ENCODE assay signal across 11 cellular contexts in genomic region chr16:27221576-27222498, GRCh38. TPM values are rescaled to one million over a fixed set of nuclear protein-coding genes. Genes with fewer than 3 reads are reported as not detected.
A peak's percentile ranks its signal among the peaks of the same experiment; 100 is the strongest.
DNase-seq lines count a peak whose midpoint lies in the region; ATAC-seq and TF ChIP-seq lines count a peak whose summit lies in the region.
"Had no signal": no experiment of that assay in that cellular context is flagged by ENCODE, and none has a peak within 500 bp of the region (broad histone marks: within the 10 kb centered on the region; RNA-seq: fewer than 3 reads in every experiment).

No MANE protein-coding gene starts in this region.

- H3K27ac ChIP-seq in lower lobe of right lung, result peak overlapping the region; percentile 54
- peak overlapping the region; percentile 25 to 72 (median 46) for H3K27ac ChIP-seq in upper lobe of left lung

- no peak overlapping the region for H3K4me3 Mint-ChIP-seq in activated CD4-positive, alpha-beta T cell treated with anti-CD3 and anti-CD28 coated beads, Interleukin-2, amount 10 ng/mL, durations not matched to agents 24 days and 14 days

- intact Hi-C loops in activated CD4-positive, alpha-beta T cell treated with anti-CD3 and anti-CD28 coated beads, Interleukin-2, amount 10 ng/mL, durations not matched to agents 24 days and 14 days (cut with micrococcal nuclease), result no loop called here
- intact Hi-C loops in lower lobe of right lung (cut with DNase I), result no loop called here

- no peak overlapping the region for H3K4me3 ChIP-seq in cardiac fibroblast (replicated peaks in 1 of 2; ENCODE audit: low read depth in 2 of 2, low read length in 2 of 2)
- H3K4me3 ChIP-seq in lower lobe of right lung, result no peak overlapping the region
- no peak overlapping the region for H3K4me3 ChIP-seq in upper lobe of left lung
- H3K4me3 ChIP-seq: spleen had no signal

- peaks cover 47% of the 10 kb centered on the region for H3K36me3 ChIP-seq in lower lobe of right lung
- peaks cover 0 to 60% (median 21%) of the 10 kb centered on the region in 4 donors for H3K36me3 ChIP-seq in upper lobe of left lung

- no peak for DNase-seq in activated CD4-positive, alpha-beta T cell treated with anti-CD3 and anti-CD28 coated beads, Interleukin-2, amount 10 ng/mL, durations not matched to agents 24 days and 14 days
- no peak for DNase-seq in activated CD4-positive, alpha-beta T cell treated with anti-CD3 and anti-CD28 coated beads, Interleukin-2, amount 50 U/mL, for 48 hours
- DNase-seq in cardiac fibroblast (ENCODE audit: low read depth in 2 of 2), result peak; percentile 55 to 87
- peak; percentile 45 for DNase-seq in lower lobe of right lung
- DNase-seq in upper lobe of left lung, result no peak
- no peak for DNase-seq in inferior parietal cortex (ENCODE audit: extremely low spot score)
- DNase-seq in stimulated activated CD8-positive, alpha-beta memory T cell treated with anti-CD3 and anti-CD28 coated beads, Interleukin-4, amount 100 ng/mL, for 48 hours, result no peak
- DNase-seq in ecto neural progenitor cell (ENCODE audit: low spot score), result no peak
- DNase-seq: activated CD4-positive, alpha-beta T cell treated with anti-CD3 and anti-CD28 coated beads, Interleukin-2, amount 50 U/mL, for 4 hours; NCI-H1417 treated with DMSO at 0.1 percent for 48 hours; spleen had no signal

- H3K9me3 ChIP-seq in lower lobe of right lung (no peaks in the 10 kb centered on the region), upper lobe of left lung (no peaks in the 10 kb centered on the region)
- H3K9me3 ChIP-seq: spleen had no signal

- ATAC-seq in lower lobe of right lung (peak in 1 of 2 donors; percentile 18), upper lobe of left lung (ENCODE audit: low FRiP score in 2 of 2) (peak in 1 of 2 donors; percentile 58)

- no peak for TF ChIP-seq CTCF in cardiac fibroblast (IDR thresholded peaks at IDR 0.05; ENCODE audit: low read depth, low read length)
- no peak for TF ChIP-seq CTCF in lower lobe of right lung (IDR thresholded peaks at IDR 0.05)
- TF ChIP-seq CTCF in upper lobe of left lung (IDR thresholded peaks at IDR 0.05), result no peak

- H3K4me1 ChIP-seq in lower lobe of right lung, result peaks cover 25% of the 10 kb centered on the region
- H3K4me1 ChIP-seq in upper lobe of left lung, result peaks cover 3 to 22% (median 7%) of the 10 kb centered on the region in 4 donors

- peak overlapping the region; percentile 53 for H3K27ac Mint-ChIP-seq in activated CD4-positive, alpha-beta T cell treated with anti-CD3 and anti-CD28 coated beads, Interleukin-2, amount 10 ng/mL, durations not matched to agents 24 days and 14 days

- peaks cover 3% of the 10 kb centered on the region for H3K4me1 Mint-ChIP-seq in activated CD4-positive, alpha-beta T cell treated with anti-CD3 and anti-CD28 coated beads, Interleukin-2, amount 10 ng/mL, durations not matched to agents 24 days and 14 days

- no peak for TF ChIP-seq POLR2A in upper lobe of left lung (IDR thresholded peaks at IDR 0.05)

- no peaks in the 10 kb centered on the region for H3K27me3 Mint-ChIP-seq in activated CD4-positive, alpha-beta T cell treated with anti-CD3 and anti-CD28 coated beads, Interleukin-2, amount 10 ng/mL, durations not matched to agents 24 days and 14 days

- no peak for TF ChIP-seq EP300 in upper lobe of left lung (IDR thresholded peaks at IDR 0.05)

- no peaks in the 10 kb centered on the region for H3K9me3 Mint-ChIP-seq in activated CD4-positive, alpha-beta T cell treated with anti-CD3 and anti-CD28 coated beads, Interleukin-2, amount 10 ng/mL, durations not matched to agents 24 days and 14 days

- H3K36me3 Mint-ChIP-seq in activated CD4-positive, alpha-beta T cell treated with anti-CD3 and anti-CD28 coated beads, Interleukin-2, amount 10 ng/mL, durations not matched to agents 24 days and 14 days (ENCODE audit: low read depth), result peaks cover 30% of the 10 kb centered on the region

- WGBS in upper lobe of left lung, 2 donors, result 82 to 93% methylated on average over 9 to 14 of the region's 14 CpGs

- H3K27me3 ChIP-seq in lower lobe of right lung (ENCODE audit: low read depth) (no peaks in the 10 kb centered on the region), upper lobe of left lung (no peaks in the 10 kb centered on the region)
- H3K27me3 ChIP-seq: spleen had no signal

RNA-seq across cellular contexts. Expression of gene KDM8, which starts 18.5 kb away (rescaled TPM):
- 11.0 and 13.6 TPM in 2 replicates for total RNA-seq in activated CD4-positive, alpha-beta T cell treated with anti-CD3 and anti-CD28 coated beads, Interleukin-2, amount 10 ng/mL, durations not matched to agents 24 days and 14 days
- total RNA-seq in lower lobe of right lung, result 8.6 TPM
- 10 to 100 TPM in 1 of 6 donors, 1 to 10 TPM in 5; 5.1 to 50.3 (median 6.2) TPM for total RNA-seq in upper lobe of left lung

RNA-seq across cellular contexts. Expression of gene NSMCE1, which starts 46.7 kb away (rescaled TPM):
- 143 and 149 TPM in 2 replicates for total RNA-seq in activated CD4-positive, alpha-beta T cell treated with anti-CD3 and anti-CD28 coated beads, Interleukin-2, amount 10 ng/mL, durations not matched to agents 24 days and 14 days
- total RNA-seq in lower lobe of right lung, result 53.0 TPM
- 10 to 100 TPM; 14.7 to 50.6 (median 31.0) TPM for total RNA-seq in upper lobe of left lung

Comparison
In these comparisons a context has a peak if more than half of its experiments do, and no peak if none do; other contexts are left out.
1. DNase-seq: peak in cardiac fibroblast (2 of 2) and lower lobe of right lung (single experiment); none in activated CD4-positive, alpha-beta T cell treated with anti-CD3 and anti-CD28 coated beads, Interleukin-2, amount 10 ng/mL, durations not matched to agents 24 days and 14 days (single experiment), activated CD4-positive, alpha-beta T cell treated with anti-CD3 and anti-CD28 coated beads, Interleukin-2, amount 50 U/mL, for 48 hours (0 of 2), upper lobe of left lung (0 of 2), inferior parietal cortex (single experiment), stimulated activated CD8-positive, alpha-beta memory T cell treated with anti-CD3 and anti-CD28 coated beads, Interleukin-4, amount 100 ng/mL, for 48 hours (single experiment) and ecto neural progenitor cell (single experiment).